Comparison of ENCODE assay signal across 11 cellular contexts in the genomic region with DNA sequence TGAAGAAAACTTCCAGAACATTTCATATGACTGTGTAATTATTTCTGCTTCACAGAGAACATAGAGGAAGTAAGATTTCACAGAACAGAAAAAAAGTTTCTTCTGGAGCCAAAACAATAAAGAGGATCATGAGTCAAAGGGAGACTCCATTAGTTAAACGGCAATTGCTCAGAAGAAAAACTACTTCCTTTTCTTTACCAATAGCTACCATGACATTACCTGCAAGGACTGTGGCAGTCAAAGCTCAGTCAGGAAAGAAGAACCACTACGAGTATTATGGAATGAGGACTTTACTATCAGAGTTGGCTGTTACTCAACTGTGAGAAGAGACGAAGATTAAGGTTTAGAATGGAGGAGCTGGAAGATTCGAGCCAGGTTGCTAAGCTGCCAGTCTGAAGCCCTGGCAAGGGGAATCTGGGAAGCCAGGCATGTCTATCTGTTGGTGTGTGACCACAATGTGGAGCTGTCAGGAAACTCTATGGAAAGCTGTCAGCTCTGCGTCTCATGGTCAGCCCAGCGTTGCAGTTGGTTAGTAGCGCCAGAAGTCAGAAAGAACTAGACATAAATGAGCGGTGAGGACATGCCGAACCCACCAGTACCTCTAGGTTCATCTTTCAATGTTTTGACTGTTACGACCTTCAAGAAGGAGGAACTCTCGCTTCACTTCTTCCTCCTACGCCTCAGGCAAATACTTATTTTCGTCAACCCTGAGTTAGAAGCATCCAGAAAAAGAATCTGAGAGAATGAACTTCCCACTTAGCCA.
DNase-seq lines count a peak whose midpoint lies in the region; ATAC-seq and TF ChIP-seq lines count a peak whose summit lies in the region.
"Had no signal": no experiment of that assay in that cellular context is flagged by ENCODE, and none has a peak within 500 bp of the region (broad histone marks: within the 10 kb centered on the region; RNA-seq: fewer than 3 reads in every experiment).

No MANE protein-coding gene starts in this region.

- no peaks in the 10 kb centered on the region for H3K4me1 Mint-ChIP-seq in glutamatergic neuron (ENCODE audit: low read depth, unreplicated experiment)
- H3K4me1 Mint-ChIP-seq: central memory CD8-positive, alpha-beta T cell; neural crest cell had no signal

- peak; percentile 26 for DNase-seq in epithelial cell of proximal tubule (ENCODE audit: low read depth)
- no peak for DNase-seq in glutamatergic neuron
- DNase-seq in NCI-H510A (lab: John Stamatoyannopoulos, UW), result no peak
- no peak for DNase-seq in activated naive CD4-positive, alpha-beta T cell treated with anti-CD3 and anti-CD28 coated beads, Interleukin-2, amount 50 U/mL, for 16 hours
- DNase-seq in AG20443 (ENCODE audit: low spot score), result no peak
- DNase-seq: NCI-H748 treated with DMSO at 0.1 percent for 48 hours had no signal

- H3K36me3 Mint-ChIP-seq in glutamatergic neuron (ENCODE audit: unreplicated experiment), result no peaks in the 10 kb centered on the region

- H3K4me3 Mint-ChIP-seq in glutamatergic neuron (ENCODE audit: unreplicated experiment), result no peak overlapping the region
- H3K4me3 Mint-ChIP-seq: central memory CD8-positive, alpha-beta T cell; neural crest cell had no signal

- no peak overlapping the region for H3K4me3 ChIP-seq in epithelial cell of proximal tubule (ENCODE audit: low read depth, low read length)

- ATAC-seq in GM18868 (IDR thresholded peaks at IDR 0.05; ENCODE audit: unreplicated experiment) (peak; percentile 93), GM21723 (IDR thresholded peaks at IDR 0.05; ENCODE audit: unreplicated experiment) (peak; percentile 84), HG03378 (IDR thresholded peaks at IDR 0.05; ENCODE audit: unreplicated experiment) (peak; percentile 90)

- H3K27ac Mint-ChIP-seq in glutamatergic neuron (ENCODE audit: unreplicated experiment), result no peak overlapping the region

- no peak for TF ChIP-seq CTCF in epithelial cell of proximal tubule (conservative IDR thresholded peaks at IDR 0.05; ENCODE audit: low read depth, low read length)
- TF ChIP-seq CTCF in glutamatergic neuron (IDR thresholded peaks at IDR 0.05; ENCODE audit: partially characterized antibody, unreplicated experiment), result no peak

- peaks cover 2% of the 10 kb centered on the region for H3K9me3 Mint-ChIP-seq in glutamatergic neuron (ENCODE audit: unreplicated experiment)

- H3K27me3 Mint-ChIP-seq in glutamatergic neuron (ENCODE audit: unreplicated experiment), result no peaks in the 10 kb centered on the region
- H3K27me3 Mint-ChIP-seq: central memory CD8-positive, alpha-beta T cell had no signal
